ENCODE assay signal across 11 cellular contexts in the genomic region with DNA sequence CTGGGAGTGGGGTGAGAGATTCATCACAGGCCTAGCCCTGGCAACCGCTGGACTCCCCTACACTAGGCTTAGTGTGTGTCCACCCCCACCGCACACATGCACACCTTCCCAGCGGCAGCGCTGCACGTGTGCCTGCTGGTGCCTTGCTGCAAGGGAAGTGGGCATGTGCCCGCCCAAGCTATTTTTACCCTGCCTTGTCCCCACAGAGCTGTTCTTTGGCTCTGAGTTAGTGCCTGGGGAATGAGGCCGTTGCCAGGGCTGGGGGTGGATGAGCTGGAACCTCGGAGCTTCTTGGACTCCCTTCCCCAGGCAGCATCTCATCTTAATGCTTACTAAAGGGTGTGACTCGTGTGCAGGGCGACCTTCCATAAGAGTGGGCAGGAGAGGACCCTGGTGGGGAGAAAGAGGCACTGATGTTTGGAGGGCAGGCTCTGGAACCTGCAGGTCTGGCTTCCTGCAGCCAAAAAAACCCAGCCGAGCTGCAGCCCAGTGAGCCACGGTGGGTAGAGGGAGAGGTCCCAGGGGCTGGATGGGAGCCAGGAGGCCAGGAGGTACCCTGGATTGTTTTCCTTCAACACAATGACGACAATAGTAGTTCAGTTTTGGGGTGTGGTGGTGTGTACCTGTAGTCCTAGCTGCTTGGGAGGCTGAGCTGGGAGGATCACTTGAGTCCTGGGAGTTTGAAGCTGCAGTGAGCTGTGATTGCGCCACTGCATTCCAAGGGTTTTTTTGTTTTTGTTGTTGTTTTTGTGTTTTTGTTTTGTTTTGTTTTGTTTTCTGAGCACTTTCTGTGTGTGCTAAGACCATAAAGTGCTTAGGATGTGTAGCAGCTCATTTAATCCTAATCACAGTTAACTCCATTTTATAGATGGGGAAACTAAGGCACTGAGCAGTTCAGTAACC.
DNase-seq lines count a peak whose midpoint lies in the region; ATAC-seq, FAIRE-seq and TF ChIP-seq lines count a peak whose summit lies in the region.
"Had no signal": no experiment of that assay in that cellular context is flagged by ENCODE, and none has a peak within 500 bp of the region (broad histone marks: within the 10 kb centered on the region; RNA-seq: fewer than 3 reads in every experiment).

No MANE protein-coding gene starts in this region.

- POLR2A ChIA-PET in HEK293 (lab: Yijun Ruan, JAX) = interaction anchor here (0.6 to 1.7 kb wide), 3 partner anchors 12 to 80 kb away, joined by 3 to 6 read pairs (median 5); no protein-coding TSS in a partner anchor

- H3K27ac Mint-ChIP-seq in activated T-helper 1 cell treated with anti-CD3 and anti-CD28 coated beads, Interleukin-12 subunit alpha, Interleukin-12 subunit beta, Interleukin-2, Interleukin-4 antibody, amounts not matched to agents 30 ng/mL and 10 ng/mL and 1 ng/mL, durations not matched to agents 14 hours and 24 hours and 36 hours = peak overlapping the region; percentile 100
- H3K27ac Mint-ChIP-seq: type B pancreatic cell had no signal

- H3K4me1 ChIP-seq in HEK293 (ENCODE audit: control insufficient read depth, insufficient read depth, low read length) (no peaks in the 10 kb centered on the region; the same call in 1 of the 2 replicates), spleen (peaks cover 28 to 71% (median 46%) of the 10 kb centered on the region in 6 donors), kidney (ENCODE audit: control insufficient read depth in 1 of 2, insufficient read depth in 1 of 2, low read depth in 1 of 2, low read length in 2 of 2) (peaks cover 17 to 24% of the 10 kb centered on the region in 2 donors)

- H3K4me1 Mint-ChIP-seq in activated T-helper 1 cell treated with anti-CD3 and anti-CD28 coated beads, Interleukin-12 subunit alpha, Interleukin-12 subunit beta, Interleukin-2, Interleukin-4 antibody, amounts not matched to agents 30 ng/mL and 10 ng/mL and 1 ng/mL, durations not matched to agents 14 hours and 24 hours and 36 hours (ENCODE audit: low read depth) = peaks cover 49% of the 10 kb centered on the region

- no peaks in the 10 kb centered on the region for H3K9me3 Mint-ChIP-seq in activated T-helper 1 cell treated with anti-CD3 and anti-CD28 coated beads, Interleukin-12 subunit alpha, Interleukin-12 subunit beta, Interleukin-2, Interleukin-4 antibody, amounts not matched to agents 30 ng/mL and 10 ng/mL and 1 ng/mL, durations not matched to agents 14 hours and 24 hours and 36 hours
- H3K9me3 Mint-ChIP-seq: type B pancreatic cell had no signal

- H3K4me3 ChIP-seq in HEK293 (ENCODE audit: low read depth, low read length) (no peak overlapping the region), spleen (peak overlapping the region in 1 of 8 donors; percentile 50), kidney (ENCODE audit: low read length in 2 of 2) (no peak overlapping the region)

- H3K9me3 ChIP-seq in HEK293 (ENCODE audit: control insufficient read depth, insufficient read depth, low read depth, low read length) (no peaks in the 10 kb centered on the region), spleen (no peaks in the 10 kb centered on the region), kidney (ENCODE audit: control insufficient read depth in 1 of 2, low read length in 2 of 2) (no peaks in the 10 kb centered on the region)

- CTCF ChIA-PET in HEK293 (lab: Yijun Ruan, JAX) = interaction anchor here (0.6 to 2.8 kb wide), 4 partner anchors 17 to 88 kb away, joined by 3 to 10 read pairs (median 3); no protein-coding TSS in a partner anchor

- no peak for FAIRE-seq in kidney (lab: Jason Lieb, UNC)

- peak; percentile 78 to 82 for ATAC-seq in left cardiac atrium

- peaks cover 3% of the 10 kb centered on the region for H3K36me3 Mint-ChIP-seq in activated T-helper 1 cell treated with anti-CD3 and anti-CD28 coated beads, Interleukin-12 subunit alpha, Interleukin-12 subunit beta, Interleukin-2, Interleukin-4 antibody, amounts not matched to agents 30 ng/mL and 10 ng/mL and 1 ng/mL, durations not matched to agents 14 hours and 24 hours and 36 hours (ENCODE audit: low read depth)
- H3K36me3 Mint-ChIP-seq: type B pancreatic cell had no signal

- DNase-seq in activated T-helper 1 cell treated with anti-CD3 and anti-CD28 coated beads, Interleukin-12 subunit alpha, Interleukin-12 subunit beta, Interleukin-2, Interleukin-4 antibody, amounts not matched to agents 30 ng/mL and 10 ng/mL and 1 ng/mL, durations not matched to agents 14 hours and 24 hours and 36 hours (ENCODE audit: low spot score) = no peak
- peak; percentile 48 for DNase-seq in left cardiac atrium
- DNase-seq in spleen = peak; percentile 87
- no peak for DNase-seq in kidney
- no peak for DNase-seq in COR-L47 (lab: John Stamatoyannopoulos, UW)
- no peak for DNase-seq in dedifferentiated amniotic fluid mesenchymal stem cell (ENCODE audit: extremely low spot score)
- no peak for DNase-seq in NCI-H2196 treated with DMSO at 0.1 percent for 48 hours (lab: John Stamatoyannopoulos, UW; ENCODE audit: unreplicated experiment)
- DNase-seq: islet precursor cell, NCI-H1436 had no signal

- TF ChIP-seq CTCF in HEK293 (tag by site-specific recombination; IDR thresholded peaks at IDR 0.05) (no peak), spleen (IDR thresholded peaks at IDR 0.05 in 8 of 11, conservative IDR thresholded peaks at IDR 0.05 in 3 of 11) (no peak), kidney (IDR thresholded peaks at IDR 0.05; ENCODE audit: borderline replicate concordance, extremely low read depth, insufficient read depth) (no peak)

- H3K9ac ChIP-seq in kidney (ENCODE audit: low read length in 2 of 2) = no peak overlapping the region

- intact Hi-C loops in activated T-helper 1 cell treated with anti-CD3 and anti-CD28 coated beads, Interleukin-12 subunit alpha, Interleukin-12 subunit beta, Interleukin-2, Interleukin-4 antibody, amounts not matched to agents 30 ng/mL and 10 ng/mL and 1 ng/mL, durations not matched to agents 14 hours and 24 hours and 36 hours (cut with micrococcal nuclease) = no loop called here
- intact Hi-C loops in left cardiac atrium (cut with DNase I) = no loop called here
- intact Hi-C loops in spleen (cut with DNase I; ENCODE audit: low total_unique reads) = no loop called here
- intact Hi-C loops in kidney (cut with DNase I) = loop anchor here (10.0 kb wide), 1 partner anchor 76 kb away; no protein-coding TSS in a partner anchor

- no peaks in the 10 kb centered on the region for H3K36me3 ChIP-seq in HEK293 (ENCODE audit: control insufficient read depth in 2 of 2, insufficient read depth in 1 of 2, low read length in 2 of 2)
- H3K36me3 ChIP-seq in spleen = peaks cover 0 to 4% (median 0%) of the 10 kb centered on the region in 6 donors
- H3K36me3 ChIP-seq in kidney (ENCODE audit: control insufficient read depth in 1 of 2, insufficient read depth in 2 of 2, low read length in 2 of 2) = no peaks in the 10 kb centered on the region

- H3K27me3 ChIP-seq in spleen (replicated peaks in 1 of 7) = no peaks in the 10 kb centered on the region

- peaks cover 2% of the 10 kb centered on the region for H3K27me3 Mint-ChIP-seq in activated T-helper 1 cell treated with anti-CD3 and anti-CD28 coated beads, Interleukin-12 subunit alpha, Interleukin-12 subunit beta, Interleukin-2, Interleukin-4 antibody, amounts not matched to agents 30 ng/mL and 10 ng/mL and 1 ng/mL, durations not matched to agents 14 hours and 24 hours and 36 hours (ENCODE audit: insufficient read depth)
- H3K27me3 Mint-ChIP-seq: type B pancreatic cell had no signal

- peak overlapping the region; percentile 87 for H3K4me3 Mint-ChIP-seq in activated T-helper 1 cell treated with anti-CD3 and anti-CD28 coated beads, Interleukin-12 subunit alpha, Interleukin-12 subunit beta, Interleukin-2, Interleukin-4 antibody, amounts not matched to agents 30 ng/mL and 10 ng/mL and 1 ng/mL, durations not matched to agents 14 hours and 24 hours and 36 hours
- H3K4me3 Mint-ChIP-seq: type B pancreatic cell had no signal

- 44 to 69% (median 62%) methylated on average over 8 to 14 of the region's 14 CpGs for WGBS in spleen, 5 donors

- no peak for TF ChIP-seq POLR2A in spleen (IDR thresholded peaks at IDR 0.05)

- H3K27ac ChIP-seq in HEK293 (ENCODE audit: extremely low read depth, low read depth, low read length) = no peak overlapping the region
- H3K27ac ChIP-seq in spleen = peak overlapping the region; percentile 15 to 95 (median 84)
- no peak overlapping the region for H3K27ac ChIP-seq in kidney (ENCODE audit: low read depth in 2 of 2, low read length in 2 of 2)

TF ChIP-seq in HEK293, 187 proteins besides CTCF, POLR2A, EP300 and RAD21:
- TF ChIP-seq ZBTB21 (tag by site-specific recombination; IDR thresholded peaks at IDR 0.05) (no peak), ZNF707 (tag by site-specific recombination; IDR thresholded peaks at IDR 0.05) (no peak), ZNF23 (tag by site-specific recombination; IDR thresholded peaks at IDR 0.05; ENCODE audit: borderline replicate concordance) (no peak), EGR2 (tag by site-specific recombination; IDR thresholded peaks at IDR 0.05; ENCODE audit: low read depth) (0 out of 2 replicates have a peak, but pooled peaks have one; percentile 14), ZFP69B (tag by site-specific recombination; IDR thresholded peaks at IDR 0.05) (no peak), ZNF664 (tag by site-specific recombination; IDR thresholded peaks at IDR 0.05) (peak; percentile 68; the same call in 1 of the 2 replicates), ZXDB (tag by site-specific recombination; IDR thresholded peaks at IDR 0.05) (no peak), ZNF248 (tag by site-specific recombination; IDR thresholded peaks at IDR 0.05) (no peak), ZBTB1 (tag by site-specific recombination; IDR thresholded peaks at IDR 0.05) (no peak), ZNF426 (tag by site-specific recombination; IDR thresholded peaks at IDR 0.05) (no peak), KLF16 (tag by site-specific recombination; IDR thresholded peaks at IDR 0.05) (no peak), ZNF510 (tag by site-specific recombination; IDR thresholded peaks at IDR 0.05; ENCODE audit: insufficient replicate concordance) (no peak)
- TF ChIP-seq, protein P1, sequence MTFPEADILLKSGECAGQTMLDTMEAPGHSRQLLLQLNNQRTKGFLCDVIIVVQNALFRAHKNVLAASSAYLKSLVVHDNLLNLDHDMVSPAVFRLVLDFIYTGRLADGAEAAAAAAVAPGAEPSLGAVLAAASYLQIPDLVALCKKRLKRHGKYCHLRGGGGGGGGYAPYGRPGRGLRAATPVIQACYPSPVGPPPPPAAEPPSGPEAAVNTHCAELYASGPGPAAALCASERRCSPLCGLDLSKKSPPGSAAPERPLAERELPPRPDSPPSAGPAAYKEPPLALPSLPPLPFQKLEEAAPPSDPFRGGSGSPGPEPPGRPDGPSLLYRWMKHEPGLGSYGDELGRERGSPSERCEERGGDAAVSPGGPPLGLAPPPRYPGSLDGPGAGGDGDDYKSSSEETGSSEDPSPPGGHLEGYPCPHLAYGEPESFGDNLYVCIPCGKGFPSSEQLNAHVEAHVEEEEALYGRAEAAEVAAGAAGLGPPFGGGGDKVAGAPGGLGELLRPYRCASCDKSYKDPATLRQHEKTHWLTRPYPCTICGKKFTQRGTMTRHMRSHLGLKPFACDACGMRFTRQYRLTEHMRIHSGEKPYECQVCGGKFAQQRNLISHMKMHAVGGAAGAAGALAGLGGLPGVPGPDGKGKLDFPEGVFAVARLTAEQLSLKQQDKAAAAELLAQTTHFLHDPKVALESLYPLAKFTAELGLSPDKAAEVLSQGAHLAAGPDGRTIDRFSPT (tag by site-specific recombination; IDR thresholded peaks at IDR 0.05) = no peak

Comparison
In these comparisons a context has a peak if more than half of its experiments do, and no peak if none do; other contexts are left out.
1. H3K27ac ChIP-seq: peak in spleen (8 of 8); none in HEK293 (single experiment) and kidney (0 of 2).
2. DNase-seq: peak in left cardiac atrium (single experiment) and spleen (single experiment); none in activated T-helper 1 cell treated with anti-CD3 and anti-CD28 coated beads, Interleukin-12 subunit alpha, Interleukin-12 subunit beta, Interleukin-2, Interleukin-4 antibody, amounts not matched to agents 30 ng/mL and 10 ng/mL and 1 ng/mL, durations not matched to agents 14 hours and 24 hours and 36 hours (single experiment), kidney (single experiment), COR-L47 (single experiment), dedifferentiated amniotic fluid mesenchymal stem cell (single experiment) and NCI-H2196 treated with DMSO at 0.1 percent for 48 hours (single experiment).